In genomic region chr13:112332727-112333126, GRCh38 we compare ENCODE assay signal across 31 cellular contexts. TPM values are rescaled to one million over a fixed set of nuclear protein-coding genes. Genes with fewer than 3 reads are reported as not detected.
DNase-seq lines count a peak whose midpoint lies in the region; ATAC-seq, FAIRE-seq and TF ChIP-seq lines count a peak whose summit lies in the region.
"Had no signal": no experiment of that assay in that cellular context is flagged by ENCODE, and none has a peak within 500 bp of the region (broad histone marks: within the 10 kb centered on the region; RNA-seq: fewer than 3 reads in every experiment).

No MANE protein-coding gene starts in this region.

- no peak for ATAC-seq in GM21526 (IDR thresholded peaks at IDR 0.05; ENCODE audit: low FRiP score, unreplicated experiment)
- no peak for ATAC-seq in T-cell (replicated peaks in 1 of 4)
- ATAC-seq in GM21619 (IDR thresholded peaks at IDR 0.05; ENCODE audit: unreplicated experiment) = no peak
- ATAC-seq: GM12878 had no signal

- H3K18ac ChIP-seq in H1 (ENCODE audit: extremely low read depth, low read length) = no peak overlapping the region

- TF ChIP-seq EP300 in H1 (IDR thresholded peaks at IDR 0.05; ENCODE audit: borderline replicate concordance in 1 of 2, low read depth in 2 of 2, low read length in 2 of 2) = no peak

- DNase-seq in H1 (ENCODE audit: low read depth in 1 of 2, low spot score in 2 of 2) = no peak
- peak; percentile 37 for DNase-seq in kidney
- DNase-seq in mesenteric fat pad (ENCODE audit: low spot score) = peak; percentile 59
- DNase-seq in T-cell = no peak
- DNase-seq: 8988T; ACHN; BE2C; C1 segment of cervical spinal cord; CD4-positive, alpha-beta memory T cell; CD4-positive, CD25-positive, alpha-beta regulatory T cell; CD8-positive, alpha-beta memory T cell; COR-L47; DMS 273 treated with DMSO at 0.1 percent for 48 hours; DMS153; DMS53; DMS79; DND-41; EL; GDM1 had no signal

- no peaks in the 10 kb centered on the region for H3K79me1 ChIP-seq in H1 (ENCODE audit: low read depth, low read length)

- H3K14ac ChIP-seq in H1 (ENCODE audit: insufficient read length) = no peak overlapping the region

- TF ChIP-seq POLR2A in H1 (IDR thresholded peaks at IDR 0.05; ENCODE audit: control extremely low read depth in 1 of 2, low read depth in 2 of 2, low read length in 2 of 2) = no peak

- H2AK5ac ChIP-seq in H1 (ENCODE audit: low read depth, low read length) = no peak overlapping the region

- TF ChIP-seq CTCF in H1 (IDR thresholded peaks at IDR 0.05; ENCODE audit: control extremely low read depth in 1 of 3, insufficient read depth in 1 of 3, low read depth in 1 of 3, low read length in 3 of 3) (no peak), kidney (IDR thresholded peaks at IDR 0.05; ENCODE audit: borderline replicate concordance, extremely low read depth, insufficient read depth) (no peak)

- no peak overlapping the region for H2BK15ac ChIP-seq in H1 (ENCODE audit: low read length)

- FAIRE-seq in H1 (lab: Jason Lieb, UNC) = no peak
- FAIRE-seq in kidney (lab: Jason Lieb, UNC) = no peak
- FAIRE-seq: A204.1, GM12878, GM12892, GM18507 had no signal

- H3K4me3 ChIP-seq in H1 (ENCODE audit: extremely low read depth in 1 of 4, insufficient read depth in 2 of 4, low read depth in 3 of 4, low read length in 4 of 4) = no peak overlapping the region
- no peak overlapping the region for H3K4me3 ChIP-seq in kidney (ENCODE audit: low read length in 2 of 2)
- H3K4me3 ChIP-seq: BLaER1, GM12878 had no signal

- peaks cover 6% of the 10 kb centered on the region; the same call in 1 of the 2 replicates for H3K23me2 ChIP-seq in H1 (ENCODE audit: low read depth, low read length)

- no peak for TF ChIP-seq RAD21 in H1 (IDR thresholded peaks at IDR 0.05 in 1 of 2, conservative IDR thresholded peaks at IDR 0.05 in 1 of 2; ENCODE audit: low read depth in 2 of 2, low read length in 2 of 2)

- no peak overlapping the region for H3K9ac ChIP-seq in H1 (replicated peaks in 1 of 4; ENCODE audit: extremely low read depth in 1 of 4, low read depth in 3 of 4, low read length in 3 of 4)
- no peak overlapping the region for H3K9ac ChIP-seq in kidney (ENCODE audit: low read length in 2 of 2)
- H3K9ac ChIP-seq: BLaER1 had no signal

- peaks cover 17 to 19% (median 18%) of the 10 kb centered on the region in 3 donors for H3K9me3 Mint-ChIP-seq in T-cell

- H3K36me3 ChIP-seq in H1 (ENCODE audit: control insufficient read depth in 2 of 4, insufficient read depth in 4 of 4, low read length in 3 of 4) (no peaks in the 10 kb centered on the region), kidney (ENCODE audit: control insufficient read depth in 1 of 2, insufficient read depth in 2 of 2, low read length in 2 of 2) (no peaks in the 10 kb centered on the region)
- H3K36me3 ChIP-seq: BE2C, BLaER1 had no signal

- intact Hi-C loops in kidney (cut with DNase I) = no loop called here

- no peak overlapping the region for H3K56ac ChIP-seq in H1 (replicated peaks; ENCODE audit: insufficient read length, low read depth, low read length)

- H3K79me2 ChIP-seq in H1 (ENCODE audit: control insufficient read depth in 1 of 2, insufficient read depth in 2 of 2, low read length in 2 of 2) = no peaks in the 10 kb centered on the region

- H3K36me3 Mint-ChIP-seq in T-cell = no peaks in the 10 kb centered on the region
- H3K36me3 Mint-ChIP-seq: CD14-positive monocyte; CD4-positive, CD25-positive, alpha-beta regulatory T cell had no signal

- no peak overlapping the region for H3K27ac Mint-ChIP-seq in T-cell
- H3K27ac Mint-ChIP-seq: CD14-positive monocyte; CD4-positive, CD25-positive, alpha-beta regulatory T cell; CD8-positive, alpha-beta memory T cell had no signal

- H3K4me1 Mint-ChIP-seq in T-cell = no peaks in the 10 kb centered on the region
- H3K4me1 Mint-ChIP-seq: CD14-positive monocyte; CD4-positive, CD25-positive, alpha-beta regulatory T cell; CD8-positive, alpha-beta memory T cell had no signal

- H4K5ac ChIP-seq in H1 (ENCODE audit: insufficient read length, low read depth, low read length) = no peak overlapping the region

- no peak overlapping the region for H4K91ac ChIP-seq in H1 (replicated peaks; ENCODE audit: insufficient read length, low read length)

- CTCF ChIA-PET in H1 (lab: Charles Lee; ENCODE audit: partially characterized antibody) = interaction anchor here (1.4 to 3.3 kb wide), 2 partner anchors 111 to 858 kb away, joined by 3 to 15 read pairs; no protein-coding TSS in a partner anchor
- CTCF ChIA-PET in T-cell (lab: Charles Lee) = no interaction called here

- H4K8ac ChIP-seq in H1 (ENCODE audit: extremely low read depth, insufficient read depth, low read length) = 0 out of 2 replicates have a peak overlapping the region, but pooled peaks have one; percentile 14

- H3K27me3 ChIP-seq in H1 (replicated peaks in 1 of 4; ENCODE audit: control insufficient read depth in 3 of 4, extremely low read depth in 1 of 4, insufficient read depth in 3 of 4, low read length in 3 of 4) = peaks cover 0 to 44% (median 35%) of the 10 kb centered on the region in 4 experiments; a peak in 6 of 7 replicates

- no peak overlapping the region for H3K4me2 ChIP-seq in H1 (ENCODE audit: insufficient read depth in 1 of 2, low read depth in 2 of 2, low read length in 2 of 2)
- H3K4me2 ChIP-seq: BLaER1 had no signal

- H3K4me1 ChIP-seq in H1 (replicated peaks in 1 of 4; ENCODE audit: control insufficient read depth in 3 of 4, insufficient read depth in 4 of 4, low read length in 3 of 4) = peaks cover 0 to 10% (median 5%) of the 10 kb centered on the region in 4 experiments; a peak in 2 of 7 replicates
- H3K4me1 ChIP-seq in kidney (ENCODE audit: control insufficient read depth in 1 of 2, insufficient read depth in 1 of 2, low read depth in 1 of 2, low read length in 2 of 2) = no peaks in the 10 kb centered on the region
- H3K4me1 ChIP-seq: BE2C, BLaER1 had no signal

- H3K9me3 ChIP-seq in H1 (ENCODE audit: insufficient read depth in 2 of 2, low read depth in 1 of 2, low read length in 1 of 2) (no peaks in the 10 kb centered on the region; a peak in 1 of 4 replicates), kidney (ENCODE audit: control insufficient read depth in 1 of 2, low read length in 2 of 2) (peaks cover 4 to 9% of the 10 kb centered on the region in 2 donors)
- H3K9me3 ChIP-seq: BE2C had no signal

- no peak overlapping the region for H3K4ac ChIP-seq in H1 (replicated peaks; ENCODE audit: insufficient read length, low read depth, low read length)

- 86% methylated on average over 10 of the region's 10 CpGs; no CpG with 5 or more reads in 1 of the 2 experiments for WGBS in H1 (ENCODE audit: extremely low coverage in 1 of 2, insufficient coverage in 1 of 2, insufficient read length in 1 of 2, insufficient replicate concordance in 2 of 2, low coverage in 1 of 2, low lambda C conversion rate in 2 of 2, missing lambda C conversion rate in 1 of 2), 2 experiments

- H3K27ac ChIP-seq in H1 (ENCODE audit: low read depth, low read length) = no peak overlapping the region
- no peak overlapping the region for H3K27ac ChIP-seq in kidney (ENCODE audit: low read depth in 2 of 2, low read length in 2 of 2)
- H3K27ac ChIP-seq: BLaER1 had no signal

- no peaks in the 10 kb centered on the region for H4K20me1 ChIP-seq in H1 (replicated peaks in 1 of 2; ENCODE audit: control insufficient read depth in 1 of 2, insufficient read depth in 2 of 2, low read length in 2 of 2)
- H4K20me1 ChIP-seq: BLaER1 had no signal

- H2AFZ ChIP-seq in H1 (ENCODE audit: low read length) = no peak overlapping the region

- H2BK120ac ChIP-seq in H1 (replicated peaks; ENCODE audit: low read depth, low read length) = no peak overlapping the region

- POLR2A ChIA-PET in H1 (lab: Charles Lee; ENCODE audit: partially characterized antibody) = no interaction called here
- POLR2A ChIA-PET in T-cell (lab: Charles Lee) = no interaction called here

- H3K23ac ChIP-seq in H1 (ENCODE audit: insufficient read length) = no peak overlapping the region

- H2BK12ac ChIP-seq in H1 (ENCODE audit: low read depth, low read length) = no peak overlapping the region

- H2BK20ac ChIP-seq in H1 (ENCODE audit: low read length) = no peak overlapping the region

- H3K27me3 Mint-ChIP-seq in T-cell = peaks cover 23 to 30% of the 10 kb centered on the region in 2 donors

- no peak overlapping the region for H2BK5ac ChIP-seq in H1 (ENCODE audit: low read depth, low read length)

- H3K4me3 Mint-ChIP-seq in T-cell = no peak overlapping the region
- H3K4me3 Mint-ChIP-seq: CD4-positive, alpha-beta memory T cell; CD4-positive, CD25-positive, alpha-beta regulatory T cell; CD8-positive, alpha-beta memory T cell had no signal

TF ChIP-seq in H1, 55 proteins besides CTCF, POLR2A, EP300 and RAD21 (continues in another document):
- TF ChIP-seq, protein P1, sequence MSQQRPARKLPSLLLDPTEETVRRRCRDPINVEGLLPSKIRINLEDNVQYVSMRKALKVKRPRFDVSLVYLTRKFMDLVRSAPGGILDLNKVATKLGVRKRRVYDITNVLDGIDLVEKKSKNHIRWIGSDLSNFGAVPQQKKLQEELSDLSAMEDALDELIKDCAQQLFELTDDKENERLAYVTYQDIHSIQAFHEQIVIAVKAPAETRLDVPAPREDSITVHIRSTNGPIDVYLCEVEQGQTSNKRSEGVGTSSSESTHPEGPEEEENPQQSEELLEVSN (IDR thresholded peaks at IDR 0.05) = no peak
- TF ChIP-seq BCL11A (IDR thresholded peaks at IDR 0.05; ENCODE audit: low read depth in 2 of 2, low read length in 2 of 2) (no peak), RXRA (IDR thresholded peaks at IDR 0.05; ENCODE audit: insufficient read depth, low read depth, low read length) (no peak), SIX5 (IDR thresholded peaks at IDR 0.05; ENCODE audit: low read depth, low read length) (no peak), MAFK (IDR thresholded peaks at IDR 0.05; ENCODE audit: low read depth, low read length) (no peak), ZNF274 (IDR thresholded peaks at IDR 0.05; ENCODE audit: borderline replicate concordance, extremely low read depth, low read length) (no peak), JUND (IDR thresholded peaks at IDR 0.05; ENCODE audit: low read length) (no peak), BACH1 (IDR thresholded peaks at IDR 0.05; ENCODE audit: low read length) (no peak), SIRT6 (IDR thresholded peaks at IDR 0.05; ENCODE audit: low read length) (no peak)

RNA-seq across cellular contexts. Expression of gene SPACA7, which starts 43.4 kb away (rescaled TPM):
- not detected in 2 replicates for total RNA-seq in H1 (2021; fragmentation: NEBNext Ultra II Directional; extraction: Animal tissue kit (Norgen Biotek cat#: 25700))
- polyA plus RNA-seq in H1 (2011; rRNA removed) = not detected in 2 replicates
- not detected for polyA plus RNA-seq in H1 (2011; cell fraction: cytosol; rRNA removed)
- not detected for polyA plus RNA-seq in H1 (2011; cell fraction: nucleus; rRNA removed)
- not detected in 4 replicates for polyA plus RNA-seq in H1 (2012, experiment 1 of 2)
- not detected for polyA plus RNA-seq in H1 (2012, experiment 2 of 2)
- polyA plus RNA-seq in H1 (2013, experiment 1 of 2) = not detected
- polyA plus RNA-seq in H1 (2013, experiment 2 of 2) = not detected
- not detected in 2 replicates for polyA minus RNA-seq in H1 (2011; rRNA and poly(A)+ RNA removed)
- polyA minus RNA-seq in H1 (2011; cell fraction: cytosol; rRNA and poly(A)+ RNA removed) = not detected
- polyA minus RNA-seq in H1 (2011; cell fraction: nucleus; rRNA and poly(A)+ RNA removed) = not detected
- not detected for total RNA-seq in kidney
- not detected for polyA plus RNA-seq in kidney (ENCODE audit: insufficient read depth, low read depth, low replicate concordance)
- not detected for total RNA-seq in mesenteric fat pad
- total RNA-seq in T-cell = not detected
- total RNA-seq: A673; CD4-positive, alpha-beta memory T cell; CD4-positive, CD25-positive, alpha-beta regulatory T cell; CD8-positive, alpha-beta memory T cell; Daoy; G401; GM12878 had no signal
- polyA plus RNA-seq: AG04450; CD14-positive monocyte; CD4-positive, alpha-beta memory T cell; CD4-positive, CD25-positive, alpha-beta regulatory T cell; CD8-positive, alpha-beta memory T cell; GM12878 had no signal

Comparison
In these comparisons a context has a peak if more than half of its experiments do, and no peak if none do; other contexts are left out.
1. DNase-seq: peak in kidney (single experiment) and mesenteric fat pad (single experiment); none in H1 (0 of 2) and T-cell (0 of 34).